2 cellular contexts compared by ENCODE assay signal in the genomic region with DNA sequence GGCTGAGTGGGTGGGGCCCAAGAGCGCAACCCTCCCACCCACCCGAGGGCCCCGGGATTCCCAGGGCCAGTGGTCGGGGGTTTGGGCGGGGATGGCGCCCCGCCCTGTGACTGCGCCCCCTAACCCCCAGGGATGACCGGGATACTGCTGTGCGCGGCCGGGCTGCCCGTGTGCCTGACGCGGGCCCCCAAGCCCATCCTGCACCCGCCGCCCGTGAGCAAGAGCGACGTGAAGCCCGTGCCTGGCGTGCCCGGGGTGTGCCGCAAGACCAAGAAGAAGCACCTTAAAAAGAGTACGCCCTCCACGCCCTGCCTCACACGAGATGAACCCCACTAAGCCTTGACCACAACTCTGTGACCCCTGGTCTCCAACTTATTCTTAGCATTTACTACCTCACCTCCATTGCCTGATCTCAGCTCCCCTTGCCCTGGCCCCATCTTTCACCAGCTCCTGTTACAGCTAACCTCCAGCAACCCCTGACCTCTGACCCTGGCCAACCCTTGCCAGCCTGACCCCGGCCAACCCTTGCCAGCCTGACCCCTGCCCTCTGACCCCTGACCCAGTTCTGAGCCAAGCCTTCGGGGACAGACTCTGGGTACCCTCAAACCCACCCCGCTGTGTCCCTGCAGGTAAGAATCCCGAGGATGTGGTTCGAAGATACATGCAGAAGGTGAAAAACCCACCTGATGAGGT.
TF ChIP-seq lines count a peak whose summit lies in the region.

No MANE protein-coding gene starts in this region.

TF ChIP-seq in A549, 52 proteins besides CTCF, POLR2A, EP300 and RAD21:
- TF ChIP-seq RNF2 (IDR thresholded peaks at IDR 0.05; ENCODE audit: borderline replicate concordance, low read depth): no peak
- TF ChIP-seq MAX (IDR thresholded peaks at IDR 0.05): no peak
- TF ChIP-seq, protein P1, sequence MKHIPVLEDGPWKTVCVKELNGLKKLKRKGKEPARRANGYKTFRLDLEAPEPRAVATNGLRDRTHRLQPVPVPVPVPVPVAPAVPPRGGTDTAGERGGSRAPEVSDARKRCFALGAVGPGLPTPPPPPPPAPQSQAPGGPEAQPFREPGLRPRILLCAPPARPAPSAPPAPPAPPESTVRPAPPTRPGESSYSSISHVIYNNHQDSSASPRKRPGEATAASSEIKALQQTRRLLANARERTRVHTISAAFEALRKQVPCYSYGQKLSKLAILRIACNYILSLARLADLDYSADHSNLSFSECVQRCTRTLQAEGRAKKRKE (CRISPR knock-in tag; IDR thresholded peaks at IDR 0.05; ENCODE audit: low read depth): no peak
- TF ChIP-seq KDM5A (IDR thresholded peaks at IDR 0.05): no peak
- TF ChIP-seq TFCP2L1 (CRISPR knock-in tag; IDR thresholded peaks at IDR 0.05): no peak
- no peak for TF ChIP-seq MAFK (IDR thresholded peaks at IDR 0.05; ENCODE audit: partially characterized antibody)
- no peak for TF ChIP-seq TP53 (CRISPR knock-in tag; IDR thresholded peaks at IDR 0.05)
- no peak for TF ChIP-seq EHMT2 (IDR thresholded peaks at IDR 0.05; ENCODE audit: low read depth)
- no peak for TF ChIP-seq KDM1A (IDR thresholded peaks at IDR 0.05; ENCODE audit: low read depth)
- TF ChIP-seq, protein P2, sequence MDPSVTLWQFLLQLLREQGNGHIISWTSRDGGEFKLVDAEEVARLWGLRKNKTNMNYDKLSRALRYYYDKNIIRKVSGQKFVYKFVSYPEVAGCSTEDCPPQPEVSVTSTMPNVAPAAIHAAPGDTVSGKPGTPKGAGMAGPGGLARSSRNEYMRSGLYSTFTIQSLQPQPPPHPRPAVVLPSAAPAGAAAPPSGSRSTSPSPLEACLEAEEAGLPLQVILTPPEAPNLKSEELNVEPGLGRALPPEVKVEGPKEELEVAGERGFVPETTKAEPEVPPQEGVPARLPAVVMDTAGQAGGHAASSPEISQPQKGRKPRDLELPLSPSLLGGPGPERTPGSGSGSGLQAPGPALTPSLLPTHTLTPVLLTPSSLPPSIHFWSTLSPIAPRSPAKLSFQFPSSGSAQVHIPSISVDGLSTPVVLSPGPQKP (IDR thresholded peaks at IDR 0.05; ENCODE audit: low read depth, low read length): no peak
- TF ChIP-seq HOXB13 (CRISPR knock-in tag; IDR thresholded peaks at IDR 0.05; ENCODE audit: low read depth): no peak
- no peak for TF ChIP-seq FOSB (CRISPR knock-in tag; IDR thresholded peaks at IDR 0.05)
- TF ChIP-seq ESRRA (IDR thresholded peaks at IDR 0.05; ENCODE audit: borderline replicate concordance, low read length): no peak

TF ChIP-seq in K562, 482 proteins besides CTCF, POLR2A, EP300 and RAD21:
- TF ChIP-seq NR2C2 (CRISPR knock-in tag; IDR thresholded peaks at IDR 0.05): peak; percentile 54; the same call in 1 of the 2 replicates
- TF ChIP-seq NR2C2 (tag; IDR thresholded peaks at IDR 0.05): peak; percentile 86
- TF ChIP-seq ZFP1 (CRISPR knock-in tag; IDR thresholded peaks at IDR 0.05): no peak
- no peak for TF ChIP-seq PKNOX1 (IDR thresholded peaks at IDR 0.05)
- TF ChIP-seq NR2C1 (IDR thresholded peaks at IDR 0.05): peak; percentile 91
- TF ChIP-seq NR2C1 (tag; IDR thresholded peaks at IDR 0.05): peak; percentile 94
- TF ChIP-seq, protein P3, sequence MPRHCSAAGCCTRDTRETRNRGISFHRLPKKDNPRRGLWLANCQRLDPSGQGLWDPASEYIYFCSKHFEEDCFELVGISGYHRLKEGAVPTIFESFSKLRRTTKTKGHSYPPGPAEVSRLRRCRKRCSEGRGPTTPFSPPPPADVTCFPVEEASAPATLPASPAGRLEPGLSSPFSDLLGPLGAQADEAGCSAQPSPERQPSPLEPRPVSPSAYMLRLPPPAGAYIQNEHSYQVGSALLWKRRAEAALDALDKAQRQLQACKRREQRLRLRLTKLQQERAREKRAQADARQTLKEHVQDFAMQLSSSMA (CRISPR knock-in tag; IDR thresholded peaks at IDR 0.05): no peak
- no peak for TF ChIP-seq SOX6 (IDR thresholded peaks at IDR 0.05)
- peak; percentile 21 for TF ChIP-seq PCBP1 (IDR thresholded peaks at IDR 0.05; ENCODE audit: low read depth, low read length, poor library complexity, severe bottlenecking)
- TF ChIP-seq CREB5 (CRISPR knock-in tag; IDR thresholded peaks at IDR 0.05): no peak
- TF ChIP-seq FIP1L1 (IDR thresholded peaks at IDR 0.05; ENCODE audit: low read depth, low read length, poor library complexity, severe bottlenecking): no peak
TF ChIP-seq in K562: peak in this region for 3.
